Comparison of ENCODE assay signal across 17 cellular contexts in genomic region chr14:54610051-54610977, GRCh38. TPM values are rescaled to one million over a fixed set of nuclear protein-coding genes. Genes with fewer than 3 reads are reported as not detected.
DNase-seq lines count a peak whose midpoint lies in the region; TF ChIP-seq lines count a peak whose summit lies in the region.
"Had no signal": no experiment of that assay in that cellular context is flagged by ENCODE, and none has a peak within 500 bp of the region (broad histone marks: within the 10 kb centered on the region; RNA-seq: fewer than 3 reads in every experiment).

No MANE protein-coding gene starts in this region.

- DNase-seq in AG08395 (ENCODE audit: low spot score): peak; percentile 64
- DNase-seq in RPMI7951 (ENCODE audit: low read depth): peak; percentile 40
- no peak for DNase-seq in esophagus muscularis mucosa (ENCODE audit: extremely low spot score)
- no peak for DNase-seq in osteocyte (ENCODE audit: extremely low spot score, unreplicated experiment)
- DNase-seq in stimulated activated CD4-positive, alpha-beta T cell treated with anti-CD3 and anti-CD28 coated beads, Interleukin-4, amount 100 ng/mL, for 24 hours: no peak
- DNase-seq in activated CD4-positive, alpha-beta T cell treated with anti-CD3 and anti-CD28 coated beads for 4 hours: no peak
- no peak for DNase-seq in NCI-H1092 treated with DMSO at 0.1 percent for 48 hours (lab: John Stamatoyannopoulos, UW)
- DNase-seq in SHP77 treated with DMSO at 0.1 percent for 48 hours (lab: John Stamatoyannopoulos, UW): no peak
- DNase-seq: activated CD4-positive, alpha-beta T cell treated with anti-CD3 and anti-CD28 coated beads for 36 hours; body of pancreas; DMS53; heart right ventricle; NCI-H1105 treated with DMSO at 0.1 percent for 48 hours; NCI-H446 treated with DMSO at 0.1 percent for 48 hours; stimulated activated CD4-positive, alpha-beta T cell treated with anti-CD3 and anti-CD28 coated beads, Interleukin-12 subunit alpha, Interleukin-12 subunit beta, amount 100 ng/mL, for 4 hours; transverse colon had no signal

- H3K36me3 Mint-ChIP-seq in osteocyte (ENCODE audit: unreplicated experiment): peaks cover 9% of the 10 kb centered on the region

- no peak for TF ChIP-seq POLR2A in esophagus muscularis mucosa (IDR thresholded peaks at IDR 0.05; ENCODE audit: low read depth)

- peak overlapping the region in 2 of 4 donors; percentile 8 to 17 for H3K4me3 ChIP-seq in esophagus muscularis mucosa
- H3K4me3 ChIP-seq: body of pancreas, heart right ventricle, transverse colon had no signal

- H3K27me3 Mint-ChIP-seq in osteocyte (ENCODE audit: unreplicated experiment): no peaks in the 10 kb centered on the region
- H3K27me3 Mint-ChIP-seq: B cell had no signal

- TF ChIP-seq CTCF in esophagus muscularis mucosa (IDR thresholded peaks at IDR 0.05): no peak
- no peak for TF ChIP-seq CTCF in osteocyte (IDR thresholded peaks at IDR 0.05)

- peak overlapping the region; percentile 10 for H3K4me3 Mint-ChIP-seq in osteocyte (ENCODE audit: unreplicated experiment)
- H3K4me3 Mint-ChIP-seq: activated CD4-positive, alpha-beta T cell treated with anti-CD3 and anti-CD28 coated beads for 36 hours; B cell had no signal

- H3K9me3 Mint-ChIP-seq in osteocyte (ENCODE audit: unreplicated experiment): peaks cover 4% of the 10 kb centered on the region

- 60% methylated on average over 12 of the region's 12 CpGs for WGBS in esophagus muscularis mucosa

- no peaks in the 10 kb centered on the region for H3K36me3 ChIP-seq in esophagus muscularis mucosa
- H3K36me3 ChIP-seq: transverse colon had no signal

- H3K9me3 ChIP-seq in esophagus muscularis mucosa: no peaks in the 10 kb centered on the region
- H3K9me3 ChIP-seq: body of pancreas, transverse colon had no signal

- peaks cover 29 to 48% (median 45%) of the 10 kb centered on the region in 4 donors for H3K4me1 ChIP-seq in esophagus muscularis mucosa
- H3K4me1 ChIP-seq: body of pancreas had no signal

- H3K27ac ChIP-seq in esophagus muscularis mucosa (replicated peaks in 1 of 4): peak overlapping the region; percentile 38 to 71 (median 62)
- H3K27ac ChIP-seq: body of pancreas had no signal

- intact Hi-C loops in esophagus muscularis mucosa (cut with DNase I): loop anchor here (5.0 kb wide), 1 partner anchor 38 kb away; no protein-coding TSS in a partner anchor

- H3K4me1 Mint-ChIP-seq in osteocyte (ENCODE audit: unreplicated experiment): peaks cover 57% of the 10 kb centered on the region

- no peaks in the 10 kb centered on the region for H3K27me3 ChIP-seq in esophagus muscularis mucosa
- H3K27me3 ChIP-seq: body of pancreas, heart right ventricle, transverse colon had no signal

- H3K27ac Mint-ChIP-seq in osteocyte (ENCODE audit: unreplicated experiment): peak overlapping the region; percentile 83
- H3K27ac Mint-ChIP-seq: activated CD4-positive, alpha-beta T cell treated with anti-CD3 and anti-CD28 coated beads for 36 hours; B cell had no signal

- TF ChIP-seq EP300 in esophagus muscularis mucosa (IDR thresholded peaks at IDR 0.05): no peak

RNA-seq across cellular contexts. Expression of gene SAMD4A, which starts 43.4 kb away (rescaled TPM):
- total RNA-seq in RPMI7951 (2014; rRNA removed; shearing (Covaris generic)): 8.6 and 10.1 TPM in 2 replicates
- total RNA-seq in esophagus muscularis mucosa: 100 to 1,000 TPM in 2 of 4 donors, 10 to 100 TPM in 2; 76.8 to 123 (median 97.0) TPM
- total RNA-seq in osteocyte: 36.5 and 39.1 TPM in 2 replicates

Comparison
In these comparisons a context has a peak if more than half of its experiments do, and no peak if none do; other contexts are left out.
1. DNase-seq: peak in AG08395 (single experiment) and RPMI7951 (single experiment); none in esophagus muscularis mucosa (single experiment), osteocyte (single experiment), stimulated activated CD4-positive, alpha-beta T cell treated with anti-CD3 and anti-CD28 coated beads, Interleukin-4, amount 100 ng/mL, for 24 hours (single experiment), activated CD4-positive, alpha-beta T cell treated with anti-CD3 and anti-CD28 coated beads for 4 hours (0 of 2), NCI-H1092 treated with DMSO at 0.1 percent for 48 hours (single experiment) and SHP77 treated with DMSO at 0.1 percent for 48 hours (single experiment).